In genomic region chr6:31158140-31158862, GRCh38 we compare ENCODE assay signal across 1 cellular context.
TF ChIP-seq lines count a peak whose summit lies in the region.

TSS of gene TCF19 (plus strand) at chr6:31158589. CDS start at chr6:31159470, 881 bp downstream.

TF ChIP-seq in WTC11, 78 proteins besides CTCF, POLR2A, EP300 and RAD21 (continued from another document and continues in another):
- TF ChIP-seq PREB (CRISPR knock-in tag; IDR thresholded peaks at IDR 0.05; ENCODE audit: borderline replicate concordance): peak; percentile 50; the same call in 1 of the 2 replicates
- no peak for TF ChIP-seq SMAD3 (CRISPR knock-in tag; IDR thresholded peaks at IDR 0.05; ENCODE audit: borderline replicate concordance)
- TF ChIP-seq NFATC4 (CRISPR knock-in tag; IDR thresholded peaks at IDR 0.05): no peak
- TF ChIP-seq NFYB (CRISPR knock-in tag; conservative IDR thresholded peaks at IDR 0.05; ENCODE audit: low read depth): peak; percentile 94
- no peak for TF ChIP-seq CBFB (CRISPR knock-in tag; IDR thresholded peaks at IDR 0.05; ENCODE audit: low read depth)
- TF ChIP-seq HMGA2 (CRISPR knock-in tag; IDR thresholded peaks at IDR 0.05): no peak
- no peak for TF ChIP-seq GRHL2 (CRISPR knock-in tag; IDR thresholded peaks at IDR 0.05; ENCODE audit: insufficient replicate concordance, severe bottlenecking)
- TF ChIP-seq ATF3 (CRISPR knock-in tag; conservative IDR thresholded peaks at IDR 0.05): no peak
- 0 out of 2 replicates have a peak, but pooled peaks have one; percentile 35 for TF ChIP-seq ARID4B (CRISPR knock-in tag; IDR thresholded peaks at IDR 0.05; ENCODE audit: borderline replicate concordance)
- no peak for TF ChIP-seq TEAD4 (CRISPR knock-in tag; IDR thresholded peaks at IDR 0.05)
- TF ChIP-seq SMAD4 (CRISPR knock-in tag; IDR thresholded peaks at IDR 0.05): no peak
- TF ChIP-seq SP1 (CRISPR knock-in tag; conservative IDR thresholded peaks at IDR 0.05): peak; percentile 78; the same call in 1 of the 2 replicates
- no peak for TF ChIP-seq ATF6 (CRISPR knock-in tag; IDR thresholded peaks at IDR 0.05)
- no peak for TF ChIP-seq MXD4 (CRISPR knock-in tag; IDR thresholded peaks at IDR 0.05; ENCODE audit: borderline replicate concordance)
- TF ChIP-seq ZNF512 (CRISPR knock-in tag; IDR thresholded peaks at IDR 0.05; ENCODE audit: borderline replicate concordance): no peak
- TF ChIP-seq CREB1 (CRISPR knock-in tag; IDR thresholded peaks at IDR 0.05): no peak
- TF ChIP-seq CREM (CRISPR knock-in tag; IDR thresholded peaks at IDR 0.05): no peak
- no peak for TF ChIP-seq ZNF532 (CRISPR knock-in tag; IDR thresholded peaks at IDR 0.05; ENCODE audit: borderline replicate concordance)
- TF ChIP-seq ESRRA (CRISPR knock-in tag; IDR thresholded peaks at IDR 0.05; ENCODE audit: borderline replicate concordance): no peak
- TF ChIP-seq ZNF671 (CRISPR knock-in tag; IDR thresholded peaks at IDR 0.05): no peak
- TF ChIP-seq ZSCAN18 (CRISPR knock-in tag; IDR thresholded peaks at IDR 0.05): no peak
- TF ChIP-seq RORB (CRISPR knock-in tag; IDR thresholded peaks at IDR 0.05): no peak
- no peak for TF ChIP-seq NR3C1 (CRISPR knock-in tag; conservative IDR thresholded peaks at IDR 0.05; ENCODE audit: low read depth)
- TF ChIP-seq E2F1 (CRISPR knock-in tag; IDR thresholded peaks at IDR 0.05): no peak; the same call in 1 of the 2 replicates
- TF ChIP-seq PRDM15 (CRISPR knock-in tag; IDR thresholded peaks at IDR 0.05): no peak
- TF ChIP-seq ETV6 (CRISPR knock-in tag; IDR thresholded peaks at IDR 0.05): no peak; the same call in 1 of the 2 replicates
- no peak for TF ChIP-seq ATF2 (CRISPR knock-in tag; IDR thresholded peaks at IDR 0.05; ENCODE audit: borderline replicate concordance, low read depth)
- peak; percentile 98 for TF ChIP-seq E2F5 (CRISPR knock-in tag; IDR thresholded peaks at IDR 0.05)
- TF ChIP-seq ZNF423 (CRISPR knock-in tag; IDR thresholded peaks at IDR 0.05): no peak
- TF ChIP-seq TP53 (CRISPR knock-in tag; IDR thresholded peaks at IDR 0.05): no peak
- TF ChIP-seq NFE2L1 (CRISPR knock-in tag; IDR thresholded peaks at IDR 0.05): peak; percentile 13; the same call in 1 of the 2 replicates
- TF ChIP-seq KAT7 (CRISPR knock-in tag; IDR thresholded peaks at IDR 0.05; ENCODE audit: borderline replicate concordance): no peak
- no peak for TF ChIP-seq ZNF219 (CRISPR knock-in tag; IDR thresholded peaks at IDR 0.05; ENCODE audit: borderline replicate concordance)
